Comparison of ENCODE assay signal across 15 cellular contexts in the genomic region with DNA sequence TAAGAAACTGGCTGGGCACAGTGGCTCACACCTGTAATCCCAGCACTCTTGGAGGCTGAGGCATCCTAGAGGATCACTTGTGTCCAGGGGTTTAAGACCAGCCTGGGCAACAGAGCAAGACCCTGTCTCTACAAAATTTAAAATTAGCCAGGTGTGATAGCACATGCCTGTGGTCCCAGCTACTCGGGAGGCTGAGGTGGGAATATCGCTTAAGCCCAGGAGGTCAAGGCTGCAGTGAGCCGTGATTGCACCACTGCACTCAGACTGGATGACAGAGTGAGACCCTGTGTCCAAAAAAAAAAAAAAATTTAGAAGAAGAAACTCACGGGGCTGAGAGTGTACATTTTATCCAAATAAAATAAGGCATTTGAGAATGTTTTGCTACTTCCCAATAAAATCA. TPM values are rescaled to one million over a fixed set of nuclear protein-coding genes. Genes with fewer than 3 reads are reported as not detected.
A peak's percentile ranks its signal among the peaks of the same experiment; 100 is the strongest.
DNase-seq lines count a peak whose midpoint lies in the region; ATAC-seq and TF ChIP-seq lines count a peak whose summit lies in the region.
"Had no signal": no experiment of that assay in that cellular context is flagged by ENCODE, and none has a peak within 500 bp of the region (broad histone marks: within the 10 kb centered on the region; RNA-seq: fewer than 3 reads in every experiment).

No MANE protein-coding gene starts in this region.

- POLR2A ChIA-PET in MCF 10A (lab: Yijun Ruan, JAX): interaction anchor here (1.0 to 2.0 kb wide), 5 partner anchors 10 to 283 kb away, joined by 3 to 11 read pairs (median 5); partner anchors contain the start of genes FRY and N4BP2L2
- POLR2A ChIA-PET in SK-N-SH (lab: Yijun Ruan, JAX): no interaction called here

- H3K36me3 Mint-ChIP-seq in MCF 10A (ENCODE audit: insufficient read depth, unreplicated experiment): peaks cover 5% of the 10 kb centered on the region
- H3K36me3 Mint-ChIP-seq: CD4-positive, CD25-positive, alpha-beta regulatory T cell had no signal

- TF ChIP-seq EP300 in transverse colon (IDR thresholded peaks at IDR 0.05; ENCODE audit: low read depth) (no peak), SK-N-SH (IDR thresholded peaks at IDR 0.05; ENCODE audit: borderline replicate concordance in 1 of 2, low read depth in 1 of 2, low read length in 1 of 2) (no peak)

- no peaks in the 10 kb centered on the region for H3K79me2 ChIP-seq in SK-N-SH (ENCODE audit: insufficient read depth)

- H3K27me3 ChIP-seq in breast epithelium (no peaks in the 10 kb centered on the region), ascending aorta (no peaks in the 10 kb centered on the region), right lobe of liver (no peaks in the 10 kb centered on the region), transverse colon (no peaks in the 10 kb centered on the region), SK-N-SH (ENCODE audit: insufficient read depth) (no peaks in the 10 kb centered on the region)

- WGBS in right lobe of liver (ENCODE audit: insufficient coverage, low coverage, low lambda C conversion rate, missing lambda C conversion rate): 46% methylated on average over 4 of the region's 4 CpGs
- WGBS in transverse colon (ENCODE audit: low coverage in 1 of 2), 2 donors: 80 to 81% methylated on average over 4 of the region's 4 CpGs
- 85% methylated on average over 4 of the region's 4 CpGs for WGBS in SK-N-SH (ENCODE audit: low lambda C conversion rate)

- no peaks in the 10 kb centered on the region for H4K20me1 ChIP-seq in SK-N-SH (ENCODE audit: insufficient read depth)

- H3K9me2 ChIP-seq in SK-N-SH: no peaks in the 10 kb centered on the region

- TF ChIP-seq POLR2A in breast epithelium (IDR thresholded peaks at IDR 0.05) (no peak), right lobe of liver (IDR thresholded peaks at IDR 0.05) (no peak), transverse colon (IDR thresholded peaks at IDR 0.05) (no peak)

- in situ Hi-C loops in transverse colon (cut with MboI; ENCODE audit: low pct_ligation_motif_present in 1 of 4, low pct_unique_long_range_greater_than_20kb in 1 of 4, low sequenced_read_pairs in 3 of 4): no loop called here

- no peaks in the 10 kb centered on the region for H3K4me1 ChIP-seq in breast epithelium
- H3K4me1 ChIP-seq in ascending aorta: peaks cover 0 to 8% of the 10 kb centered on the region in 2 donors
- peaks cover 0 to 20% (median 10%) of the 10 kb centered on the region in 4 donors for H3K4me1 ChIP-seq in right lobe of liver
- H3K4me1 ChIP-seq in transverse colon: peaks cover 0 to 37% (median 6%) of the 10 kb centered on the region in 4 donors
- peaks cover 3 to 8% of the 10 kb centered on the region in 2 experiments; a peak in 3 of 4 replicates for H3K4me1 ChIP-seq in SK-N-SH (ENCODE audit: control insufficient read depth in 1 of 2, insufficient read depth in 2 of 2, low read depth in 1 of 2, low read length in 1 of 2)

- no peak overlapping the region for H3K4me2 ChIP-seq in SK-N-SH

- no peak overlapping the region for H3K27ac Mint-ChIP-seq in MCF 10A (ENCODE audit: low read depth, unreplicated experiment)
- H3K27ac Mint-ChIP-seq: CD4-positive, CD25-positive, alpha-beta regulatory T cell had no signal

- BruUV-seq in MCF 10A (replicated peaks; lab: Mats Ljungman, UMichigan): no TSS peak

- H3K4me3 ChIP-seq in breast epithelium: peak overlapping the region in 1 of 3 donors; percentile 39
- H3K4me3 ChIP-seq in ascending aorta: peak overlapping the region; percentile 24 to 68
- H3K4me3 ChIP-seq in right lobe of liver: peak overlapping the region; percentile 20 to 58 (median 44)
- no peak overlapping the region for H3K4me3 ChIP-seq in transverse colon
- H3K4me3 ChIP-seq in SK-N-SH (ENCODE audit: low read depth in 2 of 2, low read length in 1 of 2): no peak overlapping the region

- intact Hi-C loops in breast epithelium (cut with DNase I; ENCODE audit: low total_unique reads) (no loop called here), MCF 10A (cut with micrococcal nuclease) (no loop called here), ascending aorta (cut with DNase I) (no loop called here), right lobe of liver (cut with DNase I) (no loop called here), transverse colon (cut with DNase I; ENCODE audit: low total_unique reads) (no loop called here)

- TF ChIP-seq RAD21 in SK-N-SH (IDR thresholded peaks at IDR 0.05; ENCODE audit: low read length): no peak

- no peak overlapping the region for H3K4me3 Mint-ChIP-seq in MCF 10A (ENCODE audit: unreplicated experiment)
- H3K4me3 Mint-ChIP-seq: CD4-positive, CD25-positive, alpha-beta regulatory T cell had no signal

- no peak for DNase-seq in breast epithelium (ENCODE audit: low spot score in 2 of 2)
- no peak for DNase-seq in MCF 10A (ENCODE audit: unreplicated experiment)
- DNase-seq in ascending aorta (ENCODE audit: low spot score in 2 of 2): no peak
- DNase-seq in right lobe of liver: peak in 1 of 3 donors; percentile 35
- no peak for DNase-seq in transverse colon
- DNase-seq in SK-N-SH: no peak
- no peak for DNase-seq in COLO668 (lab: John Stamatoyannopoulos, UW; ENCODE audit: unreplicated experiment)
- DNase-seq in COR-L47 (lab: John Stamatoyannopoulos, UW): no peak
- DNase-seq: AML-193; CD4-positive, CD25-positive, alpha-beta regulatory T cell; GF-D8; MM.1S; NCI-H1105; NCI-H187; NCI-H446 treated with DMSO at 0.1 percent for 48 hours had no signal

- no peak overlapping the region for H2AFZ ChIP-seq in SK-N-SH (ENCODE audit: low read depth)

- peak; percentile 3 to 36 (median 14) for ATAC-seq in right lobe of liver

- no peak overlapping the region for H3K9ac ChIP-seq in SK-N-SH

- peaks cover 5% of the 10 kb centered on the region for H3K36me3 ChIP-seq in breast epithelium
- H3K36me3 ChIP-seq in ascending aorta: no peaks in the 10 kb centered on the region
- no peaks in the 10 kb centered on the region for H3K36me3 ChIP-seq in right lobe of liver
- H3K36me3 ChIP-seq in transverse colon: no peaks in the 10 kb centered on the region
- H3K36me3 ChIP-seq in SK-N-SH (replicated peaks in 1 of 2; ENCODE audit: control insufficient read depth in 1 of 2, insufficient read depth in 2 of 2, low read length in 1 of 2): peaks cover 0 to 4% of the 10 kb centered on the region in 2 experiments

- no peaks in the 10 kb centered on the region for H3K9me3 Mint-ChIP-seq in MCF 10A (ENCODE audit: unreplicated experiment)
- H3K9me3 Mint-ChIP-seq: CD4-positive, CD25-positive, alpha-beta regulatory T cell had no signal

- H3F3A ChIP-seq in SK-N-SH (replicated peaks; ENCODE audit: insufficient read depth): no peaks in the 10 kb centered on the region

- H3K9me3 ChIP-seq in breast epithelium: no peaks in the 10 kb centered on the region
- no peaks in the 10 kb centered on the region for H3K9me3 ChIP-seq in ascending aorta
- H3K9me3 ChIP-seq in right lobe of liver: no peaks in the 10 kb centered on the region
- no peaks in the 10 kb centered on the region for H3K9me3 ChIP-seq in transverse colon
- no peaks in the 10 kb centered on the region for H3K9me3 ChIP-seq in SK-N-SH

- TF ChIP-seq CTCF in breast epithelium (IDR thresholded peaks at IDR 0.05): no peak
- no peak for TF ChIP-seq CTCF in MCF 10A (IDR thresholded peaks at IDR 0.05; ENCODE audit: unreplicated experiment)
- TF ChIP-seq CTCF in ascending aorta (IDR thresholded peaks at IDR 0.05): no peak
- no peak for TF ChIP-seq CTCF in right lobe of liver (IDR thresholded peaks at IDR 0.05)
- TF ChIP-seq CTCF in transverse colon (IDR thresholded peaks at IDR 0.05): no peak
- TF ChIP-seq CTCF in SK-N-SH (IDR thresholded peaks at IDR 0.05): no peak

- peaks cover 23% of the 10 kb centered on the region for H3K4me1 Mint-ChIP-seq in MCF 10A (ENCODE audit: insufficient read depth, unreplicated experiment)
- H3K4me1 Mint-ChIP-seq: CD4-positive, CD25-positive, alpha-beta regulatory T cell had no signal

- peak overlapping the region; percentile 79 to 82 for H3K27ac ChIP-seq in breast epithelium
- H3K27ac ChIP-seq in ascending aorta: peak overlapping the region; percentile 79 to 82
- H3K27ac ChIP-seq in right lobe of liver: peak overlapping the region; percentile 87 to 89 (median 88)
- H3K27ac ChIP-seq in transverse colon: peak overlapping the region in 3 of 4 donors; percentile 66 to 72 (median 68)
- H3K27ac ChIP-seq in SK-N-SH (ENCODE audit: low read depth in 2 of 2, low read length in 1 of 2): no peak overlapping the region

- no peaks in the 10 kb centered on the region for H3K27me3 Mint-ChIP-seq in MCF 10A (ENCODE audit: insufficient read depth, unreplicated experiment)

- CTCF ChIA-PET in MCF 10A (lab: Yijun Ruan, JAX): interaction anchor here (1.0 to 2.6 kb wide), 5 partner anchors 10 to 346 kb away, joined by 4 to 25 read pairs (median 10); no protein-coding TSS in a partner anchor
- CTCF ChIA-PET in SK-N-SH (lab: Yijun Ruan, JAX): interaction anchor here (1.2 to 3.3 kb wide), 2 partner anchors 10 to 21 kb away, joined by 4 to 21 read pairs; no protein-coding TSS in a partner anchor

TF ChIP-seq in SK-N-SH, 30 proteins besides CTCF, POLR2A, EP300 and RAD21:
- TF ChIP-seq GABPA (IDR thresholded peaks at IDR 0.05; ENCODE audit: low read depth): no peak

RNA-seq across cellular contexts. Expression of gene ZAR1L, which starts 58.9 kb away (rescaled TPM):
- total RNA-seq in breast epithelium (not detected), MCF 10A (2022) (not detected in 2 replicates), ascending aorta (not detected), right lobe of liver (not detected), transverse colon (not detected)
- polyA plus RNA-seq in SK-N-SH (2012; rRNA removed): 0.07 TPM in 1 of 2 replicates, not detected in the other
- not detected in 2 replicates for polyA plus RNA-seq in SK-N-SH (2012; cell fraction: cytosol; rRNA removed)
- polyA plus RNA-seq in SK-N-SH (2012; cell fraction: nucleus; rRNA removed): 0.14 and 0.21 TPM in 2 replicates
- total RNA-seq: CD4-positive, CD25-positive, alpha-beta regulatory T cell had no signal

RNA-seq across cellular contexts. Expression of gene BRCA2, which starts 59.1 kb away (rescaled TPM):
- total RNA-seq in breast epithelium (1 to 10 TPM in 2 of 3 donors, under 1 TPM in 1; 0.98 to 3.5 (median 1.3) TPM), MCF 10A (2022) (7.9 and 11.9 TPM in 2 replicates), ascending aorta (0.64 TPM), right lobe of liver (1 to 10 TPM in 4 of 6 experiments, under 1 TPM in 2; 0.46 to 4.0 (median 1.8) TPM), transverse colon (1 to 10 TPM in 3 of 4 donors, not detected in 1; 1.6 to 4.8 (median 2.4) TPM)
- polyA plus RNA-seq in SK-N-SH (2012; rRNA removed): 0.81 and 1.6 TPM in 2 replicates
- 0.85 and 1.1 TPM in 2 replicates for polyA plus RNA-seq in SK-N-SH (2012; cell fraction: cytosol; rRNA removed)
- 2.9 and 4.9 TPM in 2 replicates for polyA plus RNA-seq in SK-N-SH (2012; cell fraction: nucleus; rRNA removed)

Comparison
In these comparisons a context has a peak if more than half of its experiments do, and no peak if none do; other contexts are left out.
1. H3K27ac ChIP-seq: peak in breast epithelium (2 of 2), ascending aorta (2 of 2), right lobe of liver (3 of 3) and transverse colon (3 of 4); none in SK-N-SH (0 of 2).
2. H3K4me3 ChIP-seq: peak in ascending aorta (2 of 2) and right lobe of liver (3 of 3); none in transverse colon (0 of 4) and SK-N-SH (0 of 2).